ENCODE assay signal across 14 cellular contexts in the genomic region with DNA sequence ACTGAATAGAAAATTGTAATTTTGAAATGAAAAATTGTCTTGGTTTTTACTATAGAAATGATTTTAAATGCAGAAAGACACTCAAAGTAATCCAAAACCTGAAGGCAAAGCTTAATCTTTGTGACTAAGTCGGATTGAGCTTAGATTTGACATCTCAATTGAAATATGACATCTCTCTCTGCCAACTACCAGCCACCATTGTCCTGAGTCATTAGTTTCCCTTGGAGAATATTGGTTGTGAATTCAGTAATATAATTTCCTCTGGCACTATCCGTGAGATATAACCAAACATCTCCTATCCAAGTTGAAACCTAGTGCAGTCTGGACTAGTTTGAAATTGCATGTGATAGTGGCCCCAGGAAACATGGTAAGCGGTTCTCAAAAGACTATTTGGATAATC.
"Had no signal": no experiment of that assay in that cellular context is flagged by ENCODE, and none has a peak within 500 bp of the region (broad histone marks: within the 10 kb centered on the region; RNA-seq: fewer than 3 reads in every experiment).

No MANE protein-coding gene starts in this region.

- DNase-seq: activated CD4-positive, alpha-beta memory T cell treated with anti-CD3 and anti-CD28 coated beads for 36 hours; activated naive CD4-positive, alpha-beta T cell treated with Interleukin-2 at 50 U/mL for 16 hours; colonic mucosa; kidney; left ventricle myocardium inferior; mesenchymal stem cell; occipital lobe; psoas muscle; right lobe of liver; stimulated activated CD4-positive, alpha-beta T cell treated with anti-CD3 and anti-CD28 coated beads, Interleukin-1b, Interleukin-23, amount 100 ng/mL, for 48 hours; stimulated activated naive CD4-positive, alpha-beta T cell; upper lobe of left lung had no signal

- H3K4me3 ChIP-seq: colonic mucosa, gastroesophageal sphincter, left ventricle myocardium inferior, psoas muscle, right lobe of liver, suprapubic skin, upper lobe of left lung had no signal

- H3K4me1 ChIP-seq: colonic mucosa, gastroesophageal sphincter, left ventricle myocardium inferior, psoas muscle, right lobe of liver, suprapubic skin, upper lobe of left lung had no signal

- H3K27ac ChIP-seq: colonic mucosa, gastroesophageal sphincter, left ventricle myocardium inferior, psoas muscle, right lobe of liver, suprapubic skin, upper lobe of left lung had no signal

- H3K36me3 ChIP-seq: colonic mucosa, gastroesophageal sphincter, left ventricle myocardium inferior, right lobe of liver, suprapubic skin, upper lobe of left lung had no signal

- H3K9me3 ChIP-seq: colonic mucosa, gastroesophageal sphincter, left ventricle myocardium inferior, psoas muscle, right lobe of liver, suprapubic skin, upper lobe of left lung had no signal

- H3K27me3 ChIP-seq: colonic mucosa, gastroesophageal sphincter, right lobe of liver, suprapubic skin, upper lobe of left lung had no signal
